In the genomic region with DNA sequence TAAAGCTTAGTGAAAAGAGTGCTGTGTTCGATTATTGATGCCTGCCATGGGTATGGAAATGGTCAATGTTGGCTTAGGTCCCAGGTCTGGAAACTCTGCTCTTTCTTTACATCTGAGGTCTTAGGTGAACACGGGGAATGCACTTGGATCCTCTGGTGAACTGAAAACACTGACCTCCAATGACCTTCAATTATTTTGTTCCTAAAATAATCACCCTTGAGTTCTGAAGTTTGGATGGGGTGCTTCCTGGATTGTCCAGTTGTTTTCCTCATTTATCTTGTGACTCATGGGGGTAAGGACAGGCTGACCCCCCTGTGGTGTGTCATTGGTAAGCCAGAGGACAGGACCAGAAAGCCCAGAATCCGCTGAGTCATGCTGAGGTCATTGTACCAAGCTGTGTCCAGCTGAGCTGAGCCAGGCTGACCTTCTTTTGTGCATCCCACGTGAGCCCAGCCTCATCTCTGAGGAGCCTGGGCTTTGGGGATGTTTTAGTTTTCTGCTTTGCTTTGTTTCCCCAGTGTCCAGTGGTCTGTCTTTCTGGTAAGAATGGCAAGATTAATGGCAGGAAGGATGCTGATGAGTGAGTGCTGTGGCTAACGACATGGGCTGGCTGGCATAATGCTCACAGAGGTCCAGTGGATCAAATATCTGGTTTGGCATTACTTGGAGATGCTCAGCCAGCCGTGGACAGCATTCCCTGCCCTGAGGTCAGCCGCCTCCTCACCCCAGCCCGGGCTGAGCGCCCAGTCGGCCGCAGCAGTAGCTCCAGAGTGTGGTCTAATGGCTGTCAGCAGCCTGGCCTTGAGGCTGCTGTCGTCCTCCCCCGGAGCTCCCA, we compare ENCODE assay signal across 1 cellular context.
TF ChIP-seq lines count a peak whose summit lies in the region.

No MANE protein-coding gene starts in this region.

TF ChIP-seq in K562, 482 proteins besides CTCF, POLR2A, EP300 and RAD21 (continued from another document and continues in another):
- TF ChIP-seq, protein P1, sequence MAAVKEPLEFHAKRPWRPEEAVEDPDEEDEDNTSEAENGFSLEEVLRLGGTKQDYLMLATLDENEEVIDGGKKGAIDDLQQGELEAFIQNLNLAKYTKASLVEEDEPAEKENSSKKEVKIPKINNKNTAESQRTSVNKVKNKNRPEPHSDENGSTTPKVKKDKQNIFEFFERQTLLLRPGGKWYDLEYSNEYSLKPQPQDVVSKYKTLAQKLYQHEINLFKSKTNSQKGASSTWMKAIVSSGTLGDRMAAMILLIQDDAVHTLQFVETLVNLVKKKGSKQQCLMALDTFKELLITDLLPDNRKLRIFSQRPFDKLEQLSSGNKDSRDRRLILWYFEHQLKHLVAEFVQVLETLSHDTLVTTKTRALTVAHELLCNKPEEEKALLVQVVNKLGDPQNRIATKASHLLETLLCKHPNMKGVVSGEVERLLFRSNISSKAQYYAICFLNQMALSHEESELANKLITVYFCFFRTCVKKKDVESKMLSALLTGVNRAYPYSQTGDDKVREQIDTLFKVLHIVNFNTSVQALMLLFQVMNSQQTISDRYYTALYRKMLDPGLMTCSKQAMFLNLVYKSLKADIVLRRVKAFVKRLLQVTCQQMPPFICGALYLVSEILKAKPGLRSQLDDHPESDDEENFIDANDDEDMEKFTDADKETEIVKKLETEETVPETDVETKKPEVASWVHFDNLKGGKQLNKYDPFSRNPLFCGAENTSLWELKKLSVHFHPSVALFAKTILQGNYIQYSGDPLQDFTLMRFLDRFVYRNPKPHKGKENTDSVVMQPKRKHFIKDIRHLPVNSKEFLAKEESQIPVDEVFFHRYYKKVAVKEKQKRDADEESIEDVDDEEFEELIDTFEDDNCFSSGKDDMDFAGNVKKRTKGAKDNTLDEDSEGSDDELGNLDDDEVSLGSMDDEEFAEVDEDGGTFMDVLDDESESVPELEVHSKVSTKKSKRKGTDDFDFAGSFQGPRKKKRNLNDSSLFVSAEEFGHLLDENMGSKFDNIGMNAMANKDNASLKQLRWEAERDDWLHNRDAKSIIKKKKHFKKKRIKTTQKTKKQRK (IDR thresholded peaks at IDR 0.05; ENCODE audit: borderline replicate concordance, low read depth, low read length): no peak
- no peak for TF ChIP-seq TEAD1 (CRISPR knock-in tag; IDR thresholded peaks at IDR 0.05)
- TF ChIP-seq, protein P2, sequence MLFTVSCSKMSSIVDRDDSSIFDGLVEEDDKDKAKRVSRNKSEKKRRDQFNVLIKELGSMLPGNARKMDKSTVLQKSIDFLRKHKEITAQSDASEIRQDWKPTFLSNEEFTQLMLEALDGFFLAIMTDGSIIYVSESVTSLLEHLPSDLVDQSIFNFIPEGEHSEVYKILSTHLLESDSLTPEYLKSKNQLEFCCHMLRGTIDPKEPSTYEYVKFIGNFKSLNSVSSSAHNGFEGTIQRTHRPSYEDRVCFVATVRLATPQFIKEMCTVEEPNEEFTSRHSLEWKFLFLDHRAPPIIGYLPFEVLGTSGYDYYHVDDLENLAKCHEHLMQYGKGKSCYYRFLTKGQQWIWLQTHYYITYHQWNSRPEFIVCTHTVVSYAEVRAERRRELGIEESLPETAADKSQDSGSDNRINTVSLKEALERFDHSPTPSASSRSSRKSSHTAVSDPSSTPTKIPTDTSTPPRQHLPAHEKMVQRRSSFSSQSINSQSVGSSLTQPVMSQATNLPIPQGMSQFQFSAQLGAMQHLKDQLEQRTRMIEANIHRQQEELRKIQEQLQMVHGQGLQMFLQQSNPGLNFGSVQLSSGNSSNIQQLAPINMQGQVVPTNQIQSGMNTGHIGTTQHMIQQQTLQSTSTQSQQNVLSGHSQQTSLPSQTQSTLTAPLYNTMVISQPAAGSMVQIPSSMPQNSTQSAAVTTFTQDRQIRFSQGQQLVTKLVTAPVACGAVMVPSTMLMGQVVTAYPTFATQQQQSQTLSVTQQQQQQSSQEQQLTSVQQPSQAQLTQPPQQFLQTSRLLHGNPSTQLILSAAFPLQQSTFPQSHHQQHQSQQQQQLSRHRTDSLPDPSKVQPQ (CRISPR knock-in tag; IDR thresholded peaks at IDR 0.05; ENCODE audit: borderline replicate concordance): no peak
- no peak for TF ChIP-seq BRCA1 (IDR thresholded peaks at IDR 0.05)
- TF ChIP-seq BRCA1 (CRISPR knock-in tag; IDR thresholded peaks at IDR 0.05): no peak
- TF ChIP-seq NCOA1 (IDR thresholded peaks at IDR 0.05; ENCODE audit: low read depth): peak; percentile 17; the same call in 1 of the 2 replicates
- TF ChIP-seq BDP1 (IDR thresholded peaks at IDR 0.05; ENCODE audit: insufficient read depth, insufficient read length): no peak
- TF ChIP-seq STAT5A (IDR thresholded peaks at IDR 0.05; ENCODE audit: borderline replicate concordance, low read length): no peak
- no peak; a peak in 1 of 4 replicates for TF ChIP-seq SRF (CRISPR knock-in tag; IDR thresholded peaks at IDR 0.05)
- no peak for TF ChIP-seq BCOR (IDR thresholded peaks at IDR 0.05)
- TF ChIP-seq XRCC3 (IDR thresholded peaks at IDR 0.05): no peak
- TF ChIP-seq PYGO2 (tag; IDR thresholded peaks at IDR 0.05): no peak
- no peak for TF ChIP-seq COPS2 (conservative IDR thresholded peaks at IDR 0.05)
- TF ChIP-seq, protein P3, sequence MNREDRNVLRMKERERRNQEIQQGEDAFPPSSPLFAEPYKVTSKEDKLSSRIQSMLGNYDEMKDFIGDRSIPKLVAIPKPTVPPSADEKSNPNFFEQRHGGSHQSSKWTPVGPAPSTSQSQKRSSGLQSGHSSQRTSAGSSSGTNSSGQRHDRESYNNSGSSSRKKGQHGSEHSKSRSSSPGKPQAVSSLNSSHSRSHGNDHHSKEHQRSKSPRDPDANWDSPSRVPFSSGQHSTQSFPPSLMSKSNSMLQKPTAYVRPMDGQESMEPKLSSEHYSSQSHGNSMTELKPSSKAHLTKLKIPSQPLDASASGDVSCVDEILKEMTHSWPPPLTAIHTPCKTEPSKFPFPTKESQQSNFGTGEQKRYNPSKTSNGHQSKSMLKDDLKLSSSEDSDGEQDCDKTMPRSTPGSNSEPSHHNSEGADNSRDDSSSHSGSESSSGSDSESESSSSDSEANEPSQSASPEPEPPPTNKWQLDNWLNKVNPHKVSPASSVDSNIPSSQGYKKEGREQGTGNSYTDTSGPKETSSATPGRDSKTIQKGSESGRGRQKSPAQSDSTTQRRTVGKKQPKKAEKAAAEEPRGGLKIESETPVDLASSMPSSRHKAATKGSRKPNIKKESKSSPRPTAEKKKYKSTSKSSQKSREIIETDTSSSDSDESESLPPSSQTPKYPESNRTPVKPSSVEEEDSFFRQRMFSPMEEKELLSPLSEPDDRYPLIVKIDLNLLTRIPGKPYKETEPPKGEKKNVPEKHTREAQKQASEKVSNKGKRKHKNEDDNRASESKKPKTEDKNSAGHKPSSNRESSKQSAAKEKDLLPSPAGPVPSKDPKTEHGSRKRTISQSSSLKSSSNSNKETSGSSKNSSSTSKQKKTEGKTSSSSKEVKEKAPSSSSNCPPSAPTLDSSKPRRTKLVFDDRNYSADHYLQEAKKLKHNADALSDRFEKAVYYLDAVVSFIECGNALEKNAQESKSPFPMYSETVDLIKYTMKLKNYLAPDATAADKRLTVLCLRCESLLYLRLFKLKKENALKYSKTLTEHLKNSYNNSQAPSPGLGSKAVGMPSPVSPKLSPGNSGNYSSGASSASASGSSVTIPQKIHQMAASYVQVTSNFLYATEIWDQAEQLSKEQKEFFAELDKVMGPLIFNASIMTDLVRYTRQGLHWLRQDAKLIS (CRISPR knock-in tag; IDR thresholded peaks at IDR 0.05): no peak
- TF ChIP-seq POLR2B (IDR thresholded peaks at IDR 0.05; ENCODE audit: low read depth, partially characterized antibody): no peak
- TF ChIP-seq, protein P4, sequence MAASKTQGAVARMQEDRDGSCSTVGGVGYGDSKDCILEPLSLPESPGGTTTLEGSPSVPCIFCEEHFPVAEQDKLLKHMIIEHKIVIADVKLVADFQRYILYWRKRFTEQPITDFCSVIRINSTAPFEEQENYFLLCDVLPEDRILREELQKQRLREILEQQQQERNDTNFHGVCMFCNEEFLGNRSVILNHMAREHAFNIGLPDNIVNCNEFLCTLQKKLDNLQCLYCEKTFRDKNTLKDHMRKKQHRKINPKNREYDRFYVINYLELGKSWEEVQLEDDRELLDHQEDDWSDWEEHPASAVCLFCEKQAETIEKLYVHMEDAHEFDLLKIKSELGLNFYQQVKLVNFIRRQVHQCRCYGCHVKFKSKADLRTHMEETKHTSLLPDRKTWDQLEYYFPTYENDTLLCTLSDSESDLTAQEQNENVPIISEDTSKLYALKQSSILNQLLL (CRISPR knock-in tag; IDR thresholded peaks at IDR 0.05; ENCODE audit: borderline replicate concordance): no peak
- TF ChIP-seq, protein P5, sequence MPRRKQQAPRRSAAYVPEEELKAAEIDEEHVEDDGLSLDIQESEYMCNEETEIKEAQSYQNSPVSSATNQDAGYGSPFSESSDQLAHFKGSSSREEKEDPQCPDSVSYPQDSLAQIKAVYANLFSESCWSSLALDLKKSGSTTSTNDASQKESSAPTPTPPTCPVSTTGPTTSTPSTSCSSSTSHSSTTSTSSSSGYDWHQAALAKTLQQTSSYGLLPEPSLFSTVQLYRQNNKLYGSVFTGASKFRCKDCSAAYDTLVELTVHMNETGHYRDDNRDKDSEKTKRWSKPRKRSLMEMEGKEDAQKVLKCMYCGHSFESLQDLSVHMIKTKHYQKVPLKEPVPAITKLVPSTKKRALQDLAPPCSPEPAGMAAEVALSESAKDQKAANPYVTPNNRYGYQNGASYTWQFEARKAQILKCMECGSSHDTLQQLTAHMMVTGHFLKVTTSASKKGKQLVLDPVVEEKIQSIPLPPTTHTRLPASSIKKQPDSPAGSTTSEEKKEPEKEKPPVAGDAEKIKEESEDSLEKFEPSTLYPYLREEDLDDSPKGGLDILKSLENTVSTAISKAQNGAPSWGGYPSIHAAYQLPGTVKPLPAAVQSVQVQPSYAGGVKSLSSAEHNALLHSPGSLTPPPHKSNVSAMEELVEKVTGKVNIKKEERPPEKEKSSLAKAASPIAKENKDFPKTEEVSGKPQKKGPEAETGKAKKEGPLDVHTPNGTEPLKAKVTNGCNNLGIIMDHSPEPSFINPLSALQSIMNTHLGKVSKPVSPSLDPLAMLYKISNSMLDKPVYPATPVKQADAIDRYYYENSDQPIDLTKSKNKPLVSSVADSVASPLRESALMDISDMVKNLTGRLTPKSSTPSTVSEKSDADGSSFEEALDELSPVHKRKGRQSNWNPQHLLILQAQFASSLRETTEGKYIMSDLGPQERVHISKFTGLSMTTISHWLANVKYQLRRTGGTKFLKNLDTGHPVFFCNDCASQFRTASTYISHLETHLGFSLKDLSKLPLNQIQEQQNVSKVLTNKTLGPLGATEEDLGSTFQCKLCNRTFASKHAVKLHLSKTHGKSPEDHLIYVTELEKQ (CRISPR knock-in tag; IDR thresholded peaks at IDR 0.05): no peak
- TF ChIP-seq, protein P6, sequence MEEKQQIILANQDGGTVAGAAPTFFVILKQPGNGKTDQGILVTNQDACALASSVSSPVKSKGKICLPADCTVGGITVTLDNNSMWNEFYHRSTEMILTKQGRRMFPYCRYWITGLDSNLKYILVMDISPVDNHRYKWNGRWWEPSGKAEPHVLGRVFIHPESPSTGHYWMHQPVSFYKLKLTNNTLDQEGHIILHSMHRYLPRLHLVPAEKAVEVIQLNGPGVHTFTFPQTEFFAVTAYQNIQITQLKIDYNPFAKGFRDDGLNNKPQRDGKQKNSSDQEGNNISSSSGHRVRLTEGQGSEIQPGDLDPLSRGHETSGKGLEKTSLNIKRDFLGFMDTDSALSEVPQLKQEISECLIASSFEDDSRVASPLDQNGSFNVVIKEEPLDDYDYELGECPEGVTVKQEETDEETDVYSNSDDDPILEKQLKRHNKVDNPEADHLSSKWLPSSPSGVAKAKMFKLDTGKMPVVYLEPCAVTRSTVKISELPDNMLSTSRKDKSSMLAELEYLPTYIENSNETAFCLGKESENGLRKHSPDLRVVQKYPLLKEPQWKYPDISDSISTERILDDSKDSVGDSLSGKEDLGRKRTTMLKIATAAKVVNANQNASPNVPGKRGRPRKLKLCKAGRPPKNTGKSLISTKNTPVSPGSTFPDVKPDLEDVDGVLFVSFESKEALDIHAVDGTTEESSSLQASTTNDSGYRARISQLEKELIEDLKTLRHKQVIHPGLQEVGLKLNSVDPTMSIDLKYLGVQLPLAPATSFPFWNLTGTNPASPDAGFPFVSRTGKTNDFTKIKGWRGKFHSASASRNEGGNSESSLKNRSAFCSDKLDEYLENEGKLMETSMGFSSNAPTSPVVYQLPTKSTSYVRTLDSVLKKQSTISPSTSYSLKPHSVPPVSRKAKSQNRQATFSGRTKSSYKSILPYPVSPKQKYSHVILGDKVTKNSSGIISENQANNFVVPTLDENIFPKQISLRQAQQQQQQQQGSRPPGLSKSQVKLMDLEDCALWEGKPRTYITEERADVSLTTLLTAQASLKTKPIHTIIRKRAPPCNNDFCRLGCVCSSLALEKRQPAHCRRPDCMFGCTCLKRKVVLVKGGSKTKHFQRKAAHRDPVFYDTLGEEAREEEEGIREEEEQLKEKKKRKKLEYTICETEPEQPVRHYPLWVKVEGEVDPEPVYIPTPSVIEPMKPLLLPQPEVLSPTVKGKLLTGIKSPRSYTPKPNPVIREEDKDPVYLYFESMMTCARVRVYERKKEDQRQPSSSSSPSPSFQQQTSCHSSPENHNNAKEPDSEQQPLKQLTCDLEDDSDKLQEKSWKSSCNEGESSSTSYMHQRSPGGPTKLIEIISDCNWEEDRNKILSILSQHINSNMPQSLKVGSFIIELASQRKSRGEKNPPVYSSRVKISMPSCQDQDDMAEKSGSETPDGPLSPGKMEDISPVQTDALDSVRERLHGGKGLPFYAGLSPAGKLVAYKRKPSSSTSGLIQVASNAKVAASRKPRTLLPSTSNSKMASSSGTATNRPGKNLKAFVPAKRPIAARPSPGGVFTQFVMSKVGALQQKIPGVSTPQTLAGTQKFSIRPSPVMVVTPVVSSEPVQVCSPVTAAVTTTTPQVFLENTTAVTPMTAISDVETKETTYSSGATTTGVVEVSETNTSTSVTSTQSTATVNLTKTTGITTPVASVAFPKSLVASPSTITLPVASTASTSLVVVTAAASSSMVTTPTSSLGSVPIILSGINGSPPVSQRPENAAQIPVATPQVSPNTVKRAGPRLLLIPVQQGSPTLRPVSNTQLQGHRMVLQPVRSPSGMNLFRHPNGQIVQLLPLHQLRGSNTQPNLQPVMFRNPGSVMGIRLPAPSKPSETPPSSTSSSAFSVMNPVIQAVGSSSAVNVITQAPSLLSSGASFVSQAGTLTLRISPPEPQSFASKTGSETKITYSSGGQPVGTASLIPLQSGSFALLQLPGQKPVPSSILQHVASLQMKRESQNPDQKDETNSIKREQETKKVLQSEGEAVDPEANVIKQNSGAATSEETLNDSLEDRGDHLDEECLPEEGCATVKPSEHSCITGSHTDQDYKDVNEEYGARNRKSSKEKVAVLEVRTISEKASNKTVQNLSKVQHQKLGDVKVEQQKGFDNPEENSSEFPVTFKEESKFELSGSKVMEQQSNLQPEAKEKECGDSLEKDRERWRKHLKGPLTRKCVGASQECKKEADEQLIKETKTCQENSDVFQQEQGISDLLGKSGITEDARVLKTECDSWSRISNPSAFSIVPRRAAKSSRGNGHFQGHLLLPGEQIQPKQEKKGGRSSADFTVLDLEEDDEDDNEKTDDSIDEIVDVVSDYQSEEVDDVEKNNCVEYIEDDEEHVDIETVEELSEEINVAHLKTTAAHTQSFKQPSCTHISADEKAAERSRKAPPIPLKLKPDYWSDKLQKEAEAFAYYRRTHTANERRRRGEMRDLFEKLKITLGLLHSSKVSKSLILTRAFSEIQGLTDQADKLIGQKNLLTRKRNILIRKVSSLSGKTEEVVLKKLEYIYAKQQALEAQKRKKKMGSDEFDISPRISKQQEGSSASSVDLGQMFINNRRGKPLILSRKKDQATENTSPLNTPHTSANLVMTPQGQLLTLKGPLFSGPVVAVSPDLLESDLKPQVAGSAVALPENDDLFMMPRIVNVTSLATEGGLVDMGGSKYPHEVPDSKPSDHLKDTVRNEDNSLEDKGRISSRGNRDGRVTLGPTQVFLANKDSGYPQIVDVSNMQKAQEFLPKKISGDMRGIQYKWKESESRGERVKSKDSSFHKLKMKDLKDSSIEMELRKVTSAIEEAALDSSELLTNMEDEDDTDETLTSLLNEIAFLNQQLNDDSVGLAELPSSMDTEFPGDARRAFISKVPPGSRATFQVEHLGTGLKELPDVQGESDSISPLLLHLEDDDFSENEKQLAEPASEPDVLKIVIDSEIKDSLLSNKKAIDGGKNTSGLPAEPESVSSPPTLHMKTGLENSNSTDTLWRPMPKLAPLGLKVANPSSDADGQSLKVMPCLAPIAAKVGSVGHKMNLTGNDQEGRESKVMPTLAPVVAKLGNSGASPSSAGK (IDR thresholded peaks at IDR 0.05): no peak
- no peak for TF ChIP-seq ZNF551 (CRISPR knock-in tag; IDR thresholded peaks at IDR 0.05)
- TF ChIP-seq PHB2 (IDR thresholded peaks at IDR 0.05; ENCODE audit: low read depth): no peak
